17 cellular contexts compared by ENCODE assay signal in genomic region chr22:27204280-27204679, GRCh38.
A peak's percentile ranks its signal among the peaks of the same experiment; 100 is the strongest.
DNase-seq lines count a peak whose midpoint lies in the region; ATAC-seq and TF ChIP-seq lines count a peak whose summit lies in the region.
"Had no signal": no experiment of that assay in that cellular context is flagged by ENCODE, and none has a peak within 500 bp of the region (broad histone marks: within the 10 kb centered on the region; RNA-seq: fewer than 3 reads in every experiment).

No MANE protein-coding gene starts in this region.

- H3K27me3 Mint-ChIP-seq in MCF 10A (ENCODE audit: insufficient read depth, unreplicated experiment), result no peaks in the 10 kb centered on the region
- H3K27me3 Mint-ChIP-seq: IgD-negative memory B cell had no signal

- TF ChIP-seq POLR2A in breast epithelium (IDR thresholded peaks at IDR 0.05), result no peak

- no peak overlapping the region for H4K8ac ChIP-seq in neuronal stem cell (ENCODE audit: low read depth, low read length)

- H2BK5ac ChIP-seq in neuronal stem cell (ENCODE audit: low read length), result no peak overlapping the region

- TF ChIP-seq CTCF in MCF 10A (IDR thresholded peaks at IDR 0.05; ENCODE audit: unreplicated experiment) (no peak), breast epithelium (IDR thresholded peaks at IDR 0.05) (no peak)

- no peaks in the 10 kb centered on the region for H3K36me3 Mint-ChIP-seq in MCF 10A (ENCODE audit: insufficient read depth, unreplicated experiment)
- H3K36me3 Mint-ChIP-seq: CD14-positive monocyte; CD4-positive, alpha-beta memory T cell; IgD-negative memory B cell had no signal

- peak overlapping the region; percentile 67 for H2AK5ac ChIP-seq in neuronal stem cell (ENCODE audit: low read depth, low read length)

- no peak overlapping the region for H2BK120ac ChIP-seq in neuronal stem cell (ENCODE audit: low read depth, low read length)

- POLR2A ChIA-PET in MCF 10A (lab: Yijun Ruan, JAX), result interaction anchor here (2.0 kb wide), 1 partner anchor 8 kb away, joined by 5 read pairs; no protein-coding TSS in a partner anchor

- H3K27ac ChIP-seq in breast epithelium (no peak overlapping the region), neuronal stem cell (replicated peaks; ENCODE audit: low read length) (peak overlapping the region; percentile 7)
- H3K27ac ChIP-seq: 22Rv1, BLaER1, HL-60 had no signal

- no peak overlapping the region for H2AFZ ChIP-seq in neuronal stem cell (ENCODE audit: low read length)

- no peak for DNase-seq in MCF 10A (ENCODE audit: unreplicated experiment)
- no peak for DNase-seq in breast epithelium (ENCODE audit: low spot score in 2 of 2)
- DNase-seq in islet precursor cell, result peak; percentile 12
- DNase-seq in neuronal stem cell (ENCODE audit: low spot score), result no peak
- DNase-seq in left ventricle myocardium superior, result no peak
- DNase-seq: CD4-positive, alpha-beta memory T cell; DMS153; DMS79; GDM1 had no signal

- no peak overlapping the region for H4K91ac ChIP-seq in neuronal stem cell (ENCODE audit: low read depth, low read length, poor library complexity)

- BruUV-seq in MCF 10A (replicated peaks; lab: Mats Ljungman, UMichigan), result no TSS peak

- no peak overlapping the region for H3K9ac ChIP-seq in neuronal stem cell (ENCODE audit: low read depth, low read length, poor library complexity)
- H3K9ac ChIP-seq: BLaER1 had no signal

- peak overlapping the region; percentile 91 for H3K18ac ChIP-seq in neuronal stem cell (ENCODE audit: low read length)

- H3K4ac ChIP-seq in neuronal stem cell (ENCODE audit: low read length), result peak overlapping the region; percentile 14

- no peaks in the 10 kb centered on the region for H3K79me1 ChIP-seq in neuronal stem cell (ENCODE audit: low read depth, low read length)

- H3K4me2 ChIP-seq in neuronal stem cell (ENCODE audit: insufficient read depth, low read length, poor library complexity, severe bottlenecking), result no peak overlapping the region
- H3K4me2 ChIP-seq: BLaER1 had no signal

- CTCF ChIA-PET in MCF 10A (lab: Yijun Ruan, JAX), result no interaction called here

- H3K23ac ChIP-seq in neuronal stem cell (ENCODE audit: low read depth, low read length, poor library complexity), result no peak overlapping the region

- no CpG with 5 or more reads among the region's 5 CpGs for WGBS in neuronal stem cell (ENCODE audit: extremely low coverage in 2 of 2, insufficient read length in 2 of 2, insufficient replicate concordance in 1 of 2), 2 donors

- no peak overlapping the region for H3K14ac ChIP-seq in neuronal stem cell (ENCODE audit: low read length)

- H3K4me1 Mint-ChIP-seq in MCF 10A (ENCODE audit: insufficient read depth, unreplicated experiment), result peaks cover 41% of the 10 kb centered on the region
- H3K4me1 Mint-ChIP-seq: CD14-positive monocyte; CD4-positive, alpha-beta memory T cell had no signal

- H3K9me3 ChIP-seq in breast epithelium, result no peaks in the 10 kb centered on the region
- H3K9me3 ChIP-seq in neuronal stem cell (replicated peaks in 1 of 2; ENCODE audit: control insufficient read depth in 2 of 2, insufficient read depth in 1 of 2, low read depth in 1 of 2, low read length in 2 of 2), result no peaks in the 10 kb centered on the region
- H3K9me3 ChIP-seq: BLaER1, HAP-1 had no signal

- ATAC-seq in left ventricle myocardium superior (no peak), GM18520 (IDR thresholded peaks at IDR 0.05; ENCODE audit: unreplicated experiment) (no peak), GM18868 (IDR thresholded peaks at IDR 0.05; ENCODE audit: unreplicated experiment) (no peak)

- no peaks in the 10 kb centered on the region for H3K9me3 Mint-ChIP-seq in MCF 10A (ENCODE audit: unreplicated experiment)

- H3K27ac Mint-ChIP-seq in MCF 10A (ENCODE audit: low read depth, unreplicated experiment), result peak overlapping the region; percentile 12
- H3K27ac Mint-ChIP-seq: CD14-positive monocyte; CD4-positive, alpha-beta memory T cell; IgD-negative memory B cell had no signal

- H2BK15ac ChIP-seq in neuronal stem cell (ENCODE audit: low read length), result no peak overlapping the region

- no peak overlapping the region for H3K4me3 Mint-ChIP-seq in MCF 10A (ENCODE audit: unreplicated experiment)
- H3K4me3 Mint-ChIP-seq: CD14-positive monocyte; CD4-positive, alpha-beta memory T cell; IgD-negative memory B cell had no signal

- no peak overlapping the region for H2BK12ac ChIP-seq in neuronal stem cell (ENCODE audit: low read length)

- H3K4me1 ChIP-seq in breast epithelium (peaks cover 0 to 5% of the 10 kb centered on the region in 2 donors), neuronal stem cell (ENCODE audit: control insufficient read depth in 2 of 2, insufficient read depth in 1 of 2, low read depth in 1 of 2, low read length in 2 of 2) (peaks cover 18 to 23% of the 10 kb centered on the region in 2 donors)
- H3K4me1 ChIP-seq: BLaER1 had no signal

- no peaks in the 10 kb centered on the region for H3K36me3 ChIP-seq in breast epithelium
- no peaks in the 10 kb centered on the region for H3K36me3 ChIP-seq in neuronal stem cell (replicated peaks in 1 of 2; ENCODE audit: control insufficient read depth in 2 of 2, insufficient read depth in 2 of 2, low read length in 2 of 2)
- H3K36me3 ChIP-seq: BLaER1, HAP-1 had no signal

- H3K27me3 ChIP-seq in breast epithelium, result peaks cover 0 to 9% of the 10 kb centered on the region in 2 donors
- no peaks in the 10 kb centered on the region for H3K27me3 ChIP-seq in neuronal stem cell (ENCODE audit: control insufficient read depth in 3 of 3, insufficient read depth in 3 of 3, low read depth in 1 of 3, low read length in 3 of 3)
- H3K27me3 ChIP-seq: BLaER1 had no signal

- H3K4me3 ChIP-seq in breast epithelium (no peak overlapping the region), neuronal stem cell (ENCODE audit: low read length in 2 of 2) (no peak overlapping the region)
- H3K4me3 ChIP-seq: BLaER1, HAP-1 had no signal

- intact Hi-C loops in MCF 10A (cut with micrococcal nuclease), result no loop called here
- intact Hi-C loops in breast epithelium (cut with DNase I; ENCODE audit: low total_unique reads), result no loop called here
- intact Hi-C loops in left ventricle myocardium superior (cut with micrococcal nuclease), result no loop called here
